Comparison of ENCODE assay signal across 24 cellular contexts in genomic region chr10:1516492-1517224, GRCh38.
DNase-seq lines count a peak whose midpoint lies in the region; ATAC-seq, FAIRE-seq and TF ChIP-seq lines count a peak whose summit lies in the region.
"Had no signal": no experiment of that assay in that cellular context is flagged by ENCODE, and none has a peak within 500 bp of the region (broad histone marks: within the 10 kb centered on the region; RNA-seq: fewer than 3 reads in every experiment).

No MANE protein-coding gene starts in this region.

- H2BK12ac ChIP-seq in neuronal stem cell (ENCODE audit: low read length) (no peak overlapping the region), H9 (ENCODE audit: insufficient read length, low read depth, low read length) (no peak overlapping the region)

- H3K4me3 Mint-ChIP-seq in H9: no peak overlapping the region
- H3K4me3 Mint-ChIP-seq: B cell; CD4-positive, CD25-positive, alpha-beta regulatory T cell; IgD-negative memory B cell had no signal

- BruUV-seq in K562 (replicated peaks; lab: Mats Ljungman, UMichigan): no TSS peak

- H3T11ph ChIP-seq in H9 (ENCODE audit: low read length): no peak overlapping the region

- H4K20me1 ChIP-seq in K562 (replicated peaks; ENCODE audit: control insufficient read depth, insufficient read depth, low read length) (no peaks in the 10 kb centered on the region), H9 (ENCODE audit: control insufficient read depth, insufficient read depth, insufficient read length) (no peaks in the 10 kb centered on the region)

- no peak overlapping the region for H3K9ac ChIP-seq in K562 (ENCODE audit: insufficient read depth in 1 of 2, low read depth in 2 of 2, low read length in 2 of 2)
- no peak overlapping the region for H3K9ac ChIP-seq in neuronal stem cell (ENCODE audit: low read depth, low read length, poor library complexity)
- no peak overlapping the region for H3K9ac ChIP-seq in H9 (ENCODE audit: extremely low read depth, insufficient read length, low read length)

- no peak overlapping the region for H3K4me3 ChIP-seq in K562
- no peak overlapping the region for H3K4me3 ChIP-seq in neuronal stem cell (ENCODE audit: low read length in 2 of 2)
- no peak overlapping the region for H3K4me3 ChIP-seq in aorta (ENCODE audit: low read length in 2 of 2)
- H3K4me3 ChIP-seq: Peyer's patch had no signal

- WGBS in K562 (ENCODE audit: insufficient coverage, low coverage, missing lambda C conversion rate): 2% methylated on average over 31 of the region's 31 CpGs
- no CpG with 5 or more reads among the region's 31 CpGs for WGBS in neuronal stem cell (ENCODE audit: extremely low coverage in 2 of 2, insufficient read length in 2 of 2, insufficient replicate concordance in 1 of 2), 2 donors
- no CpG with 5 or more reads among the region's 31 CpGs for WGBS in H9 (ENCODE audit: extremely low coverage, insufficient read length, low lambda C conversion rate)
- WGBS in aorta, 2 donors: 59 to 61% methylated on average over 31 of the region's 31 CpGs

- TF ChIP-seq EP300 in K562 (IDR thresholded peaks at IDR 0.05; ENCODE audit: low read length): no peak

- H3K9me3 ChIP-seq in K562 (replicated peaks; ENCODE audit: control insufficient read depth, insufficient read depth, low read depth, low read length): no peaks in the 10 kb centered on the region
- peaks cover 0 to 2% of the 10 kb centered on the region in 2 donors for H3K9me3 ChIP-seq in neuronal stem cell (replicated peaks in 1 of 2; ENCODE audit: control insufficient read depth in 2 of 2, insufficient read depth in 1 of 2, low read depth in 1 of 2, low read length in 2 of 2)
- H3K9me3 ChIP-seq in H9 (ENCODE audit: control insufficient read depth, low read depth, low read length): no peaks in the 10 kb centered on the region
- H3K9me3 ChIP-seq in aorta (ENCODE audit: control insufficient read depth, low read length): peaks cover 2% of the 10 kb centered on the region
- H3K9me3 ChIP-seq: Peyer's patch had no signal

- no peaks in the 10 kb centered on the region; a peak in 1 of 7 replicates for H3K36me3 Mint-ChIP-seq in H9 (ENCODE audit: insufficient read depth in 1 of 3, low read depth in 3 of 3)
- H3K36me3 Mint-ChIP-seq: CD4-positive, CD25-positive, alpha-beta regulatory T cell; IgD-negative memory B cell had no signal

- H4K91ac ChIP-seq in neuronal stem cell (ENCODE audit: low read depth, low read length, poor library complexity) (no peak overlapping the region), H9 (ENCODE audit: insufficient read length, low read depth, low read length) (no peak overlapping the region)

- TF ChIP-seq RAD21 in K562 (CRISPR knock-in tag; conservative IDR thresholded peaks at IDR 0.05 in 1 of 2, IDR thresholded peaks at IDR 0.05 in 1 of 2): no peak

- no peaks in the 10 kb centered on the region for H3K9me1 ChIP-seq in K562 (ENCODE audit: control insufficient read depth, insufficient read depth, low read length)

- H3K4me2 ChIP-seq in K562 (ENCODE audit: insufficient read depth, low read length) (no peak overlapping the region), neuronal stem cell (ENCODE audit: insufficient read depth, low read length, poor library complexity, severe bottlenecking) (no peak overlapping the region), H9 (ENCODE audit: insufficient read depth, insufficient read length, low read length) (no peak overlapping the region)

- no peak for TF ChIP-seq POLR2A in K562 (conservative IDR thresholded peaks at IDR 0.05)

- ATAC-seq in K562: no peak
- no peak for ATAC-seq in aorta (ENCODE audit: low FRiP score)

- FAIRE-seq in K562 (lab: Jason Lieb, UNC): no peak
- FAIRE-seq: H54, HTR-8/SVneo had no signal

- H2AFZ ChIP-seq in K562 (ENCODE audit: low read depth, low read length): no peak overlapping the region
- H2AFZ ChIP-seq in neuronal stem cell (ENCODE audit: low read length): no peak overlapping the region
- no peak overlapping the region for H2AFZ ChIP-seq in H9 (ENCODE audit: low read length)

- H2BK5ac ChIP-seq in neuronal stem cell (ENCODE audit: low read length): no peak overlapping the region
- H2BK5ac ChIP-seq in H9 (ENCODE audit: insufficient read length, low read length): no peak overlapping the region

- no peak for TF ChIP-seq CTCF in K562 (IDR thresholded peaks at IDR 0.05 in 2 of 3, conservative IDR thresholded peaks at IDR 0.05 in 1 of 3; ENCODE audit: insufficient read depth in 2 of 3, low read depth in 1 of 3, low read length in 3 of 3)
- no peak for TF ChIP-seq CTCF in GM10266 (IDR thresholded peaks at IDR 0.05; ENCODE audit: control insufficient read depth, insufficient read depth, low read depth, missing control alignments)
- no peak for TF ChIP-seq CTCF in H9 (conservative IDR thresholded peaks at IDR 0.05)

- no peak overlapping the region for H3K56ac ChIP-seq in H9 (ENCODE audit: insufficient read length, low read depth, low read length)

- H2BK20ac ChIP-seq in H9 (ENCODE audit: low read depth, low read length, poor library complexity, severe bottlenecking): no peak overlapping the region

- no peak overlapping the region for H2BK120ac ChIP-seq in neuronal stem cell (ENCODE audit: low read depth, low read length)
- H2BK120ac ChIP-seq in H9 (ENCODE audit: low read depth, low read length, poor library complexity, severe bottlenecking): no peak overlapping the region

- peaks cover 10 to 18% of the 10 kb centered on the region in 2 experiments for H3K4me1 Mint-ChIP-seq in H9
- H3K4me1 Mint-ChIP-seq: CD4-positive, CD25-positive, alpha-beta regulatory T cell had no signal

- POLR2A ChIA-PET in K562 (lab: Yijun Ruan, JAX): interaction anchor here (0.6 kb wide), 1 partner anchor 376 kb away, joined by 3 read pairs; no protein-coding TSS in a partner anchor

- in situ Hi-C loops in K562 (cut with MboI): no loop called here

- H3K23ac ChIP-seq in neuronal stem cell (ENCODE audit: low read depth, low read length, poor library complexity) (peak overlapping the region; percentile 12), H9 (ENCODE audit: insufficient read length, low read depth, low read length) (no peak overlapping the region)

- H3K27me3 Mint-ChIP-seq in H9 (ENCODE audit: low read depth): no peaks in the 10 kb centered on the region; the same call in 1 of the 2 replicates
- H3K27me3 Mint-ChIP-seq: CD4-positive, CD25-positive, alpha-beta regulatory T cell; IgD-negative memory B cell had no signal

- H3K79me2 ChIP-seq in K562 (ENCODE audit: control insufficient read depth, insufficient read depth, low read length) (no peaks in the 10 kb centered on the region), H9 (ENCODE audit: insufficient read depth, low read length) (no peaks in the 10 kb centered on the region)

- peak overlapping the region; percentile 69 for H3K18ac ChIP-seq in neuronal stem cell (ENCODE audit: low read length)
- H3K18ac ChIP-seq in H9 (ENCODE audit: insufficient read length, low read depth, low read length): no peak overlapping the region

- no peak overlapping the region for H4K5ac ChIP-seq in H9 (ENCODE audit: insufficient read length, low read depth, low read length)

- no peaks in the 10 kb centered on the region for H3K36me3 ChIP-seq in K562 (ENCODE audit: control insufficient read depth, insufficient read depth, low read length)
- no peaks in the 10 kb centered on the region for H3K36me3 ChIP-seq in neuronal stem cell (replicated peaks in 1 of 2; ENCODE audit: control insufficient read depth in 2 of 2, insufficient read depth in 2 of 2, low read length in 2 of 2)
- no peaks in the 10 kb centered on the region for H3K36me3 ChIP-seq in aorta (ENCODE audit: control insufficient read depth in 1 of 2, insufficient read depth in 2 of 2, low read length in 1 of 2)
- H3K36me3 ChIP-seq: Peyer's patch had no signal

- H3K4ac ChIP-seq in neuronal stem cell (ENCODE audit: low read length) (no peak overlapping the region), H9 (ENCODE audit: low read depth, low read length) (no peak overlapping the region)

- no peaks in the 10 kb centered on the region for H3K9me3 Mint-ChIP-seq in H9
- H3K9me3 Mint-ChIP-seq: CD4-positive, CD25-positive, alpha-beta regulatory T cell had no signal

- H2AK5ac ChIP-seq in neuronal stem cell (ENCODE audit: low read depth, low read length): no peak overlapping the region
- H2AK5ac ChIP-seq in H9 (ENCODE audit: insufficient read length, low read length): no peak overlapping the region

- H3K14ac ChIP-seq in neuronal stem cell (ENCODE audit: low read length) (no peak overlapping the region), H9 (ENCODE audit: insufficient read depth, low read length) (no peak overlapping the region)

- peak in 2 of 3 experiments; percentile 21 to 50 for DNase-seq in NCI-H1417 (lab: John Stamatoyannopoulos, UW)
- DNase-seq in NCI-H1417 treated with DMSO at 0.1 percent for 48 hours (lab: John Stamatoyannopoulos, UW): no peak
- peak; percentile 33 for DNase-seq in HT1080 (ENCODE audit: low read depth)
- no peak for DNase-seq in K562 (ENCODE audit: extremely low read depth in 1 of 4, low spot score in 3 of 4)
- DNase-seq in neuronal stem cell (ENCODE audit: low spot score): no peak
- no peak for DNase-seq in GM10266 (ENCODE audit: extremely low spot score)
- DNase-seq in H9: no peak
- no peak for DNase-seq in aorta
- DNase-seq: 8988T; CD4-positive, CD25-positive, alpha-beta regulatory T cell; Kasumi-1; NCI-H1092 treated with DMSO at 0.1 percent for 48 hours; NCI-H1694 treated with DMSO at 0.1 percent for 48 hours; NCI-H2107; NCI-H2227 treated with DMSO at 0.1 percent for 48 hours; NCI-H524 treated with DMSO at 0.1 percent for 48 hours; Right ventricle myocardium superior; SW 1271 had no signal

- H3K4me1 ChIP-seq in K562 (replicated peaks in 1 of 2; ENCODE audit: control insufficient read depth in 2 of 2, insufficient read depth in 2 of 2, low read length in 2 of 2) (no peaks in the 10 kb centered on the region), neuronal stem cell (ENCODE audit: control insufficient read depth in 2 of 2, insufficient read depth in 1 of 2, low read depth in 1 of 2, low read length in 2 of 2) (no peaks in the 10 kb centered on the region), H9 (ENCODE audit: insufficient read depth, low read length) (no peaks in the 10 kb centered on the region), aorta (ENCODE audit: control insufficient read depth in 1 of 2, insufficient read depth in 2 of 2, low read length in 2 of 2) (no peaks in the 10 kb centered on the region)
- H3K4me1 ChIP-seq: Peyer's patch had no signal

- peaks cover 12 to 49% of the 10 kb centered on the region in 2 experiments; a peak in 4 of 5 replicates for H3K27me3 ChIP-seq in K562 (ENCODE audit: control insufficient read depth in 2 of 2, insufficient read depth in 2 of 2, low read length in 2 of 2)
- no peaks in the 10 kb centered on the region for H3K27me3 ChIP-seq in neuronal stem cell (ENCODE audit: control insufficient read depth in 3 of 3, insufficient read depth in 3 of 3, low read depth in 1 of 3, low read length in 3 of 3)
- H3K27me3 ChIP-seq in H9 (ENCODE audit: insufficient read depth, low read length): no peaks in the 10 kb centered on the region
- H3K27me3 ChIP-seq in aorta (ENCODE audit: control insufficient read depth in 1 of 2, insufficient read depth in 2 of 2, low read length in 1 of 2): no peaks in the 10 kb centered on the region
- H3K27me3 ChIP-seq: Peyer's patch had no signal

- intact Hi-C loops in K562 (cut with micrococcal nuclease) (no loop called here), aorta (cut with DNase I) (no loop called here)

- H3K23me2 ChIP-seq in H9 (ENCODE audit: insufficient read length, low read depth, low read length, poor library complexity, severe bottlenecking): no peaks in the 10 kb centered on the region

- peak overlapping the region in 1 of 3 experiments; percentile 8; a peak in 1 of 7 replicates for H3K27ac Mint-ChIP-seq in H9
- H3K27ac Mint-ChIP-seq: B cell; CD4-positive, CD25-positive, alpha-beta regulatory T cell; IgD-negative memory B cell had no signal

- no peak overlapping the region for H2BK15ac ChIP-seq in neuronal stem cell (ENCODE audit: low read length)
- H2BK15ac ChIP-seq in H9 (ENCODE audit: low read depth, low read length): no peak overlapping the region

- CTCF ChIA-PET in K562 (lab: Yijun Ruan, JAX; ENCODE audit: low intra/inter-chr PET ratio): no interaction called here

- H4K8ac ChIP-seq in neuronal stem cell (ENCODE audit: low read depth, low read length): no peak overlapping the region
- H4K8ac ChIP-seq in H9 (replicated peaks; ENCODE audit: insufficient read length, low read depth, low read length): no peak overlapping the region

- H3K27ac ChIP-seq in K562 (ENCODE audit: extremely low read depth, low read depth, low read length): no peak overlapping the region
- H3K27ac ChIP-seq in neuronal stem cell (replicated peaks; ENCODE audit: low read length): no peak overlapping the region
- H3K27ac ChIP-seq in H9 (ENCODE audit: insufficient read length, low read depth, low read length): no peak overlapping the region
- H3K27ac ChIP-seq in aorta (ENCODE audit: low read depth in 1 of 2, low read length in 2 of 2): no peak overlapping the region
- H3K27ac ChIP-seq: HL-60, Peyer's patch had no signal

- no peaks in the 10 kb centered on the region for H3K79me1 ChIP-seq in neuronal stem cell (ENCODE audit: low read depth, low read length)
- H3K79me1 ChIP-seq in H9 (ENCODE audit: insufficient read depth, low read depth, low read length, poor library complexity, severe bottlenecking): no peaks in the 10 kb centered on the region

Comparison
In these comparisons a context has a peak if more than half of its experiments do, and no peak if none do; other contexts are left out.
1. DNase-seq: peak in NCI-H1417 (2 of 3) and HT1080 (single experiment); none in NCI-H1417 treated with DMSO at 0.1 percent for 48 hours (single experiment), K562 (0 of 4), neuronal stem cell (single experiment), GM10266 (single experiment), H9 (single experiment) and aorta (0 of 2).